ENCODE assay signal across 1 cellular context in the genomic region with DNA sequence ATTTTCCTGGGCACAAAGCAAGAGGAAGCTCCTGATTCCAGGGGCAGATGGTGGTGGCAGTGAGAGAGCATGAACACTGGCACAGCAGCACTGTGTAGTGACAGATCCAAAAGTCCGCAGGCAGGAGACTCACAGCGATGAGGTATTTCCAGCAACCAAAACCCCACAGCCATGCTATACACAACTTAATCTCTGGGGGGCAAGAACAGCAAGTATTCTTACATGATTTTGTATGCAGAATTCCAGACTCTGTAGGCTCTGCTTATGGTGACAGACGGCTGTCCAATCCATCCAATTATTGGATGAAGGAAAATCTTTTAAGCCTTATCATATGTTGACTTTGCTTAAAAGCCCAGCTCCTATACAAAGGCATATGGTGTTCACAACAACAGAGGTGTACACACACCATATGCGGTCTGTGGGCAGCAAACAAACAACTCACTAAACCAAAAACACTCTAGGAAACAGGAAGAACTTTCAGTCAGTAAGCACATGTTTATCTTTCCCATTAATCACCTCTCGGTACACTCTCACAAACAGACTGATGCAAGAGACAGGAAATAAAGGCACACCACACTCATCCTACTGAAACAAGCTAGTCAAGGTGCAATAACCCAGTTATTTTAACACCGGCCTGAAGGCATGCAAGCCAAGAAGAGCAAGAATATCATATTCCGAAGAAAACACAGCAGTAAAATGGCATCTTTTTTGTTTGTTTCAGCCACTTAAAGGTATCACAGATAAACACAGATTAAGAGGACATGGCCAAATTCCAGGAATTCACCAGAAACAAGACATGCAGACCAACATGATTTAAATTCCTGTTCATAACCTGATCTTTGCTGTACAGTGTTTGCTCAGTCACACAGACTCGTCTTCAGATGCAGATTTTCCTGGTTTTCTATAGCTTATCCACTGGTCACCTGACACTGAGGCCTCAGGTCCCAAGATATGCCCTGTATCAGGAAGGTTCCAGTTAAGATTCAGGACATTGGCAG.
A peak's percentile ranks its signal among the peaks of the same experiment; 100 is the strongest.
TF ChIP-seq lines count a peak whose summit lies in the region.

No MANE protein-coding gene starts in this region.

TF ChIP-seq in K562, 482 proteins besides CTCF, POLR2A, EP300 and RAD21 (continued from another document and continues in another):
- TF ChIP-seq, protein P1, sequence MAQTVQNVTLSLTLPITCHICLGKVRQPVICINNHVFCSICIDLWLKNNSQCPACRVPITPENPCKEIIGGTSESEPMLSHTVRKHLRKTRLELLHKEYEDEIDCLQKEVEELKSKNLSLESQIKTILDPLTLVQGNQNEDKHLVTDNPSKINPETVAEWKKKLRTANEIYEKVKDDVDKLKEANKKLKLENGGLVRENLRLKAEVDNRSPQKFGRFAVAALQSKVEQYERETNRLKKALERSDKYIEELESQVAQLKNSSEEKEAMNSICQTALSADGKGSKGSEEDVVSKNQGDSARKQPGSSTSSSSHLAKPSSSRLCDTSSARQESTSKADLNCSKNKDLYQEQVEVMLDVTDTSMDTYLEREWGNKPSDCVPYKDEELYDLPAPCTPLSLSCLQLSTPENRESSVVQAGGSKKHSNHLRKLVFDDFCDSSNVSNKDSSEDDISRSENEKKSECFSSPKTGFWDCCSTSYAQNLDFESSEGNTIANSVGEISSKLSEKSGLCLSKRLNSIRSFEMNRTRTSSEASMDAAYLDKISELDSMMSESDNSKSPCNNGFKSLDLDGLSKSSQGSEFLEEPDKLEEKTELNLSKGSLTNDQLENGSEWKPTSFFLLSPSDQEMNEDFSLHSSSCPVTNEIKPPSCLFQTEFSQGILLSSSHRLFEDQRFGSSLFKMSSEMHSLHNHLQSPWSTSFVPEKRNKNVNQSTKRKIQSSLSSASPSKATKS (CRISPR knock-in tag; IDR thresholded peaks at IDR 0.05): no peak
- TF ChIP-seq TCF7 (IDR thresholded peaks at IDR 0.05; ENCODE audit: borderline replicate concordance): no peak
- no peak for TF ChIP-seq ZNF12 (CRISPR knock-in tag; IDR thresholded peaks at IDR 0.05)
- TF ChIP-seq, protein P2, sequence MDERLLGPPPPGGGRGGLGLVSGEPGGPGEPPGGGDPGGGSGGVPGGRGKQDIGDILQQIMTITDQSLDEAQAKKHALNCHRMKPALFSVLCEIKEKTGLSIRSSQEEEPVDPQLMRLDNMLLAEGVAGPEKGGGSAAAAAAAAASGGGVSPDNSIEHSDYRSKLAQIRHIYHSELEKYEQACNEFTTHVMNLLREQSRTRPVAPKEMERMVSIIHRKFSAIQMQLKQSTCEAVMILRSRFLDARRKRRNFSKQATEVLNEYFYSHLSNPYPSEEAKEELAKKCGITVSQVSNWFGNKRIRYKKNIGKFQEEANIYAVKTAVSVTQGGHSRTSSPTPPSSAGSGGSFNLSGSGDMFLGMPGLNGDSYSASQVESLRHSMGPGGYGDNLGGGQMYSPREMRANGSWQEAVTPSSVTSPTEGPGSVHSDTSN (CRISPR knock-in tag; IDR thresholded peaks at IDR 0.05; ENCODE audit: low read depth): no peak
- TF ChIP-seq, protein P2 (tag; conservative IDR thresholded peaks at IDR 0.05; ENCODE audit: low read depth): peak; percentile 97
- TF ChIP-seq CHCHD3 (CRISPR knock-in tag; IDR thresholded peaks at IDR 0.05): no peak
- TF ChIP-seq, protein P3, sequence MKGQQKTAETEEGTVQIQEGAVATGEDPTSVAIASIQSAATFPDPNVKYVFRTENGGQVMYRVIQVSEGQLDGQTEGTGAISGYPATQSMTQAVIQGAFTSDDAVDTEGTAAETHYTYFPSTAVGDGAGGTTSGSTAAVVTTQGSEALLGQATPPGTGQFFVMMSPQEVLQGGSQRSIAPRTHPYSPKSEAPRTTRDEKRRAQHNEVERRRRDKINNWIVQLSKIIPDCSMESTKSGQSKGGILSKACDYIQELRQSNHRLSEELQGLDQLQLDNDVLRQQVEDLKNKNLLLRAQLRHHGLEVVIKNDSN (CRISPR knock-in tag; IDR thresholded peaks at IDR 0.05): no peak
- TF ChIP-seq, protein P4, sequence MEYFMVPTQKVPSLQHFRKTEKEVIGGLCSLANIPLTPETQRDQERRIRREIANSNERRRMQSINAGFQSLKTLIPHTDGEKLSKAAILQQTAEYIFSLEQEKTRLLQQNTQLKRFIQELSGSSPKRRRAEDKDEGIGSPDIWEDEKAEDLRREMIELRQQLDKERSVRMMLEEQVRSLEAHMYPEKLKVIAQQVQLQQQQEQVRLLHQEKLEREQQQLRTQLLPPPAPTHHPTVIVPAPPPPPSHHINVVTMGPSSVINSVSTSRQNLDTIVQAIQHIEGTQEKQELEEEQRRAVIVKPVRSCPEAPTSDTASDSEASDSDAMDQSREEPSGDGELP (CRISPR knock-in tag; IDR thresholded peaks at IDR 0.05; ENCODE audit: borderline replicate concordance): no peak
- no peak for TF ChIP-seq MCM5 (IDR thresholded peaks at IDR 0.05; ENCODE audit: low read depth)
- TF ChIP-seq ZNF696 (CRISPR knock-in tag; conservative IDR thresholded peaks at IDR 0.05): 0 out of 2 replicates have a peak, but pooled peaks have one; percentile 7
- peak; percentile 50; the same call in 1 of the 2 replicates for TF ChIP-seq ZNF239 (CRISPR knock-in tag; IDR thresholded peaks at IDR 0.05)
- no peak for TF ChIP-seq ARHGAP35 (IDR thresholded peaks at IDR 0.05; ENCODE audit: partially characterized antibody)
- peak; percentile 66; the same call in 1 of the 2 replicates for TF ChIP-seq ZNF197 (CRISPR knock-in tag; IDR thresholded peaks at IDR 0.05; ENCODE audit: low read depth)
- no peak for TF ChIP-seq PCBP1 (IDR thresholded peaks at IDR 0.05; ENCODE audit: low read depth, low read length, poor library complexity, severe bottlenecking)
- TF ChIP-seq, protein P5, sequence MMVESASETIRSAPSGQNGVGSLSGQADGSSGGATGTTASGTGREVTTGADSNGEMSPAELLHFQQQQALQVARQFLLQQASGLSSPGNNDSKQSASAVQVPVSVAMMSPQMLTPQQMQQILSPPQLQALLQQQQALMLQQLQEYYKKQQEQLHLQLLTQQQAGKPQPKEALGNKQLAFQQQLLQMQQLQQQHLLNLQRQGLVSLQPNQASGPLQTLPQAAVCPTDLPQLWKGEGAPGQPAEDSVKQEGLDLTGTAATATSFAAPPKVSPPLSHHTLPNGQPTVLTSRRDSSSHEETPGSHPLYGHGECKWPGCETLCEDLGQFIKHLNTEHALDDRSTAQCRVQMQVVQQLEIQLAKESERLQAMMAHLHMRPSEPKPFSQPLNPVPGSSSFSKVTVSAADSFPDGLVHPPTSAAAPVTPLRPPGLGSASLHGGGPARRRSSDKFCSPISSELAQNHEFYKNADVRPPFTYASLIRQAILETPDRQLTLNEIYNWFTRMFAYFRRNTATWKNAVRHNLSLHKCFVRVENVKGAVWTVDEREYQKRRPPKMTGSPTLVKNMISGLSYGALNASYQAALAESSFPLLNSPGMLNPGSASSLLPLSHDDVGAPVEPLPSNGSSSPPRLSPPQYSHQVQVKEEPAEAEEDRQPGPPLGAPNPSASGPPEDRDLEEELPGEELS (CRISPR knock-in tag; IDR thresholded peaks at IDR 0.05; ENCODE audit: borderline replicate concordance): 0 out of 2 replicates have a peak, but pooled peaks have one; percentile 11
- TF ChIP-seq ZNF311 (CRISPR knock-in tag; IDR thresholded peaks at IDR 0.05): no peak
- no peak for TF ChIP-seq CHD4 (IDR thresholded peaks at IDR 0.05; ENCODE audit: insufficient read depth, insufficient replicate concordance, low read depth, low read length, poor library complexity, severe bottlenecking)
- no peak for TF ChIP-seq CBX8 (IDR thresholded peaks at IDR 0.05; ENCODE audit: borderline replicate concordance, extremely low read depth, low read depth, low read length, poor library complexity, severe bottlenecking)
- no peak for TF ChIP-seq BRCA1 (IDR thresholded peaks at IDR 0.05)
- no peak for TF ChIP-seq BRCA1 (CRISPR knock-in tag; IDR thresholded peaks at IDR 0.05)
- TF ChIP-seq SRSF7 (optimal IDR thresholded peaks at IDR 0.05; ENCODE audit: low read depth, low read length): no peak
- TF ChIP-seq SIRT6 (IDR thresholded peaks at IDR 0.05; ENCODE audit: low read depth, low read length): no peak
- TF ChIP-seq FOS (IDR thresholded peaks at IDR 0.05; ENCODE audit: extremely low read depth, insufficient read length): no peak
- TF ChIP-seq ZSCAN32 (CRISPR knock-in tag; IDR thresholded peaks at IDR 0.05): peak; percentile 92
- TF ChIP-seq, protein P6, sequence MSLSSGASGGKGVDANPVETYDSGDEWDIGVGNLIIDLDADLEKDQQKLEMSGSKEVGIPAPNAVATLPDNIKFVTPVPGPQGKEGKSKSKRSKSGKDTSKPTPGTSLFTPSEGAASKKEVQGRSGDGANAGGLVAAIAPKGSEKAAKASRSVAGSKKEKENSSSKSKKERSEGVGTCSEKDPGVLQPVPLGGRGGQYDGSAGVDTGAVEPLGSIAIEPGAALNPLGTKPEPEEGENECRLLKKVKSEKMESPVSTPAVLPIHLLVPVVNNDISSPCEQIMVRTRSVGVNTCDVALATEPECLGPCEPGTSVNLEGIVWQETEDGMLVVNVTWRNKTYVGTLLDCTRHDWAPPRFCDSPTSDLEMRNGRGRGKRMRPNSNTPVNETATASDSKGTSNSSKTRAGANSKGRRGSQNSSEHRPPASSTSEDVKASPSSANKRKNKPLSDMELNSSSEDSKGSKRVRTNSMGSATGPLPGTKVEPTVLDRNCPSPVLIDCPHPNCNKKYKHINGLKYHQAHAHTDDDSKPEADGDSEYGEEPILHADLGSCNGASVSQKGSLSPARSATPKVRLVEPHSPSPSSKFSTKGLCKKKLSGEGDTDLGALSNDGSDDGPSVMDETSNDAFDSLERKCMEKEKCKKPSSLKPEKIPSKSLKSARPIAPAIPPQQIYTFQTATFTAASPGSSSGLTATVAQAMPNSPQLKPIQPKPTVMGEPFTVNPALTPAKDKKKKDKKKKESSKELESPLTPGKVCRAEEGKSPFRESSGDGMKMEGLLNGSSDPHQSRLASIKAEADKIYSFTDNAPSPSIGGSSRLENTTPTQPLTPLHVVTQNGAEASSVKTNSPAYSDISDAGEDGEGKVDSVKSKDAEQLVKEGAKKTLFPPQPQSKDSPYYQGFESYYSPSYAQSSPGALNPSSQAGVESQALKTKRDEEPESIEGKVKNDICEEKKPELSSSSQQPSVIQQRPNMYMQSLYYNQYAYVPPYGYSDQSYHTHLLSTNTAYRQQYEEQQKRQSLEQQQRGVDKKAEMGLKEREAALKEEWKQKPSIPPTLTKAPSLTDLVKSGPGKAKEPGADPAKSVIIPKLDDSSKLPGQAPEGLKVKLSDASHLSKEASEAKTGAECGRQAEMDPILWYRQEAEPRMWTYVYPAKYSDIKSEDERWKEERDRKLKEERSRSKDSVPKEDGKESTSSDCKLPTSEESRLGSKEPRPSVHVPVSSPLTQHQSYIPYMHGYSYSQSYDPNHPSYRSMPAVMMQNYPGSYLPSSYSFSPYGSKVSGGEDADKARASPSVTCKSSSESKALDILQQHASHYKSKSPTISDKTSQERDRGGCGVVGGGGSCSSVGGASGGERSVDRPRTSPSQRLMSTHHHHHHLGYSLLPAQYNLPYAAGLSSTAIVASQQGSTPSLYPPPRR (CRISPR knock-in tag; IDR thresholded peaks at IDR 0.05; ENCODE audit: borderline replicate concordance): no peak
- TF ChIP-seq ZNF347 (CRISPR knock-in tag; IDR thresholded peaks at IDR 0.05; ENCODE audit: low read depth): no peak
- TF ChIP-seq MYBL2 (IDR thresholded peaks at IDR 0.05; ENCODE audit: low read depth): no peak
- TF ChIP-seq MYBL2 (CRISPR knock-in tag; IDR thresholded peaks at IDR 0.05; ENCODE audit: borderline replicate concordance): no peak
- TF ChIP-seq ZBTB1 (CRISPR knock-in tag; IDR thresholded peaks at IDR 0.05; ENCODE audit: borderline replicate concordance, low read depth): no peak
- TF ChIP-seq, protein P7, sequence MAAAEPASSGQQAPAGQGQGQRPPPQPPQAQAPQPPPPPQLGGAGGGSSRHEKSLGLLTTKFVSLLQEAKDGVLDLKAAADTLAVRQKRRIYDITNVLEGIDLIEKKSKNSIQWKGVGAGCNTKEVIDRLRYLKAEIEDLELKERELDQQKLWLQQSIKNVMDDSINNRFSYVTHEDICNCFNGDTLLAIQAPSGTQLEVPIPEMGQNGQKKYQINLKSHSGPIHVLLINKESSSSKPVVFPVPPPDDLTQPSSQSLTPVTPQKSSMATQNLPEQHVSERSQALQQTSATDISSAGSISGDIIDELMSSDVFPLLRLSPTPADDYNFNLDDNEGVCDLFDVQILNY (CRISPR knock-in tag; IDR thresholded peaks at IDR 0.05): no peak
- TF ChIP-seq ZNF232 (CRISPR knock-in tag; IDR thresholded peaks at IDR 0.05): no peak
- TF ChIP-seq C11orf30 (IDR thresholded peaks at IDR 0.05; ENCODE audit: low read depth): no peak
- TF ChIP-seq NFXL1 (CRISPR knock-in tag; IDR thresholded peaks at IDR 0.05): no peak
- no peak for TF ChIP-seq IFI16 (CRISPR knock-in tag; IDR thresholded peaks at IDR 0.05)
- TF ChIP-seq KDM4B (IDR thresholded peaks at IDR 0.05; ENCODE audit: borderline replicate concordance in 2 of 2, low read depth in 1 of 2): no peak
- TF ChIP-seq ZNF780A (CRISPR knock-in tag; IDR thresholded peaks at IDR 0.05): no peak
- TF ChIP-seq FOXJ2 (tag; IDR thresholded peaks at IDR 0.05): peak; percentile 86
- no peak for TF ChIP-seq BRF1 (IDR thresholded peaks at IDR 0.05; ENCODE audit: borderline replicate concordance, extremely low read depth, insufficient read length)
- no peak for TF ChIP-seq U2AF2 (optimal IDR thresholded peaks at IDR 0.05; ENCODE audit: low read depth, low read length)
- TF ChIP-seq, protein P8, sequence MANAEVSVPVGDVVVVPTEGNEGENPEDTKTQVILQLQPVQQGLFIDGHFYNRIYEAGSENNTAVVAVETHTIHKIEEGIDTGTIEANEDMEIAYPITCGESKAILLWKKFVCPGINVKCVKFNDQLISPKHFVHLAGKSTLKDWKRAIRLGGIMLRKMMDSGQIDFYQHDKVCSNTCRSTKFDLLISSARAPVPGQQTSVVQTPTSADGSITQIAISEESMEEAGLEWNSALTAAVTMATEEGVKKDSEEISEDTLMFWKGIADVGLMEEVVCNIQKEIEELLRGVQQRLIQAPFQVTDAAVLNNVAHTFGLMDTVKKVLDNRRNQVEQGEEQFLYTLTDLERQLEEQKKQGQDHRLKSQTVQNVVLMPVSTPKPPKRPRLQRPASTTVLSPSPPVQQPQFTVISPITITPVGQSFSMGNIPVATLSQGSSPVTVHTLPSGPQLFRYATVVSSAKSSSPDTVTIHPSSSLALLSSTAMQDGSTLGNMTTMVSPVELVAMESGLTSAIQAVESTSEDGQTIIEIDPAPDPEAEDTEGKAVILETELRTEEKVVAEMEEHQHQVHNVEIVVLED (CRISPR knock-in tag; IDR thresholded peaks at IDR 0.05): no peak
- peak; percentile 82 for TF ChIP-seq TEAD2 (tag; IDR thresholded peaks at IDR 0.05)
- TF ChIP-seq GATA2 (CRISPR knock-in tag; IDR thresholded peaks at IDR 0.05): peak; percentile 52; the same call in 1 of the 2 replicates
- TF ChIP-seq CREM (IDR thresholded peaks at IDR 0.05; ENCODE audit: low read depth): 0 out of 2 replicates have a peak, but pooled peaks have one; percentile 22
- 0 out of 2 replicates have a peak, but pooled peaks have one; percentile 14 for TF ChIP-seq DIDO1 (tag; IDR thresholded peaks at IDR 0.05; ENCODE audit: low read depth)
- TF ChIP-seq HLTF (IDR thresholded peaks at IDR 0.05): 0 out of 2 replicates have a peak, but pooled peaks have one; percentile 19
- no peak for TF ChIP-seq MXI1 (IDR thresholded peaks at IDR 0.05; ENCODE audit: low read depth, low read length)
- TF ChIP-seq ZNF778 (CRISPR knock-in tag; IDR thresholded peaks at IDR 0.05): no peak
- no peak for TF ChIP-seq CBFB (CRISPR knock-in tag; IDR thresholded peaks at IDR 0.05)
